Comparison of ENCODE assay signal across 16 cellular contexts in genomic region chr12:981176-981828, GRCh38. TPM values are rescaled to one million over a fixed set of nuclear protein-coding genes. Genes with fewer than 3 reads are reported as not detected.
DNase-seq lines count a peak whose midpoint lies in the region; ATAC-seq and TF ChIP-seq lines count a peak whose summit lies in the region.
"Had no signal": no experiment of that assay in that cellular context is flagged by ENCODE, and none has a peak within 500 bp of the region (broad histone marks: within the 10 kb centered on the region; RNA-seq: fewer than 3 reads in every experiment).

No MANE protein-coding gene starts in this region.

- no peaks in the 10 kb centered on the region for H3K9me3 ChIP-seq in Peyer's patch
- H3K9me3 ChIP-seq: BE2C had no signal

- no peaks in the 10 kb centered on the region for H3K4me1 ChIP-seq in Peyer's patch
- H3K4me1 ChIP-seq: BE2C had no signal

- no peak for TF ChIP-seq POLR2A in Peyer's patch (IDR thresholded peaks at IDR 0.05)

- H3K36me3 ChIP-seq in GM06990 (ENCODE audit: control insufficient read depth, insufficient read depth, low read length) (no peaks in the 10 kb centered on the region), Peyer's patch (no peaks in the 10 kb centered on the region)
- H3K36me3 ChIP-seq: BE2C, brain microvascular endothelial cell had no signal

- intact Hi-C loops in left ventricle myocardium superior (cut with micrococcal nuclease), result no loop called here

- DNase-seq in GM06990 (ENCODE audit: extremely low read depth, insufficient read length) (peak; percentile 27), amniotic epithelial cell (ENCODE audit: low read depth) (peak; percentile 32), iris pigment epithelial cell (ENCODE audit: low read depth) (peak; percentile 44), NCI-H2107 (lab: John Stamatoyannopoulos, UW) (no peak), left ventricle myocardium superior (no peak), Peyer's patch (no peak)
- no peak for DNase-seq in activated effector memory CD4-positive, alpha-beta T cell treated with anti-CD3 and anti-CD28 coated beads, Interleukin-2, amount 50 U/mL, for 16 hours
- DNase-seq: activated CD4-positive, CD25-positive, alpha-beta regulatory T cell treated with anti-CD3 and anti-CD28 coated beads, Interleukin-2, amount 50 U/mL, for 72 hours; activated naive CD4-positive, alpha-beta T cell treated with Interleukin-2 at 50 U/mL for 16 hours; BE2C; brain microvascular endothelial cell; NCI-H2227 treated with DMSO at 0.1 percent for 48 hours; nucleus accumbens; right cardiac atrium had no signal

- H3K4me3 ChIP-seq in GM06990 (replicated peaks; ENCODE audit: low read depth, low read length) (no peak overlapping the region), Peyer's patch (no peak overlapping the region)

- H3K27ac ChIP-seq in Peyer's patch, result no peak overlapping the region
- H3K27ac ChIP-seq: brain microvascular endothelial cell, KMS-11 had no signal

- H3K27me3 ChIP-seq in GM06990 (replicated peaks; ENCODE audit: control insufficient read depth, insufficient read depth, low read length) (no peaks in the 10 kb centered on the region), Peyer's patch (no peaks in the 10 kb centered on the region)
- H3K27me3 ChIP-seq: BE2C, brain microvascular endothelial cell had no signal

- no peak for TF ChIP-seq CTCF in GM06990 (IDR thresholded peaks at IDR 0.05; ENCODE audit: insufficient read depth, low read length, poor library complexity, severe bottlenecking)
- no peak for TF ChIP-seq CTCF in Peyer's patch (IDR thresholded peaks at IDR 0.05)

- ATAC-seq in HG03442 (IDR thresholded peaks at IDR 0.05; ENCODE audit: unreplicated experiment), result peak; percentile 46
- ATAC-seq in left ventricle myocardium superior, result no peak
- ATAC-seq: right cardiac atrium had no signal

RNA-seq across cellular contexts. Expression of gene ERC1, which starts 9.7 kb away (rescaled TPM):
- 43.0 TPM for total RNA-seq in left ventricle myocardium superior
- total RNA-seq in Peyer's patch, result 100 to 1,000 TPM in 1 of 4 donors, 10 to 100 TPM in 3; 26.5 to 184 (median 31.7) TPM

RNA-seq across cellular contexts. Expression of gene RAD52, which starts 31.8 kb away (rescaled TPM):
- total RNA-seq in left ventricle myocardium superior (6.4 TPM), Peyer's patch (10 to 100 TPM; 14.2 to 59.4 (median 25.3) TPM)

Comparison
In these comparisons a context has a peak if more than half of its experiments do, and no peak if none do; other contexts are left out.
1. DNase-seq: peak in GM06990 (single experiment), amniotic epithelial cell (single experiment) and iris pigment epithelial cell (single experiment); none in NCI-H2107 (single experiment), left ventricle myocardium superior (single experiment), activated effector memory CD4-positive, alpha-beta T cell treated with anti-CD3 and anti-CD28 coated beads, Interleukin-2, amount 50 U/mL, for 16 hours (single experiment) and Peyer's patch (0 of 3).